In genomic region chr16:14447783-14448182, GRCh38 we compare ENCODE assay signal across 19 cellular contexts.
A peak's percentile ranks its signal among the peaks of the same experiment; 100 is the strongest.
DNase-seq lines count a peak whose midpoint lies in the region; ATAC-seq, FAIRE-seq and TF ChIP-seq lines count a peak whose summit lies in the region.
"Had no signal": no experiment of that assay in that cellular context is flagged by ENCODE, and none has a peak within 500 bp of the region (broad histone marks: within the 10 kb centered on the region; RNA-seq: fewer than 3 reads in every experiment).

No MANE protein-coding gene starts in this region.

- H3K27me3 ChIP-seq in cardiac muscle cell (no peaks in the 10 kb centered on the region), right cardiac atrium (ENCODE audit: control insufficient read depth, insufficient read depth) (no peaks in the 10 kb centered on the region), K562 (ENCODE audit: control insufficient read depth in 2 of 2, insufficient read depth in 2 of 2, low read length in 2 of 2) (no peaks in the 10 kb centered on the region), PC-9 (ENCODE audit: insufficient read depth, low read depth) (no peaks in the 10 kb centered on the region)
- H3K27me3 ChIP-seq: BLaER1 treated with 17β-estradiol and CSF1 and Interleukin-3, amounts not matched to agents 10 nM and 100 nM had no signal

- ATAC-seq in right cardiac atrium, result no peak
- no peak for ATAC-seq in K562
- no peak for ATAC-seq in GM21390 (IDR thresholded peaks at IDR 0.05; ENCODE audit: unreplicated experiment)
- ATAC-seq: CD8-positive, alpha-beta T cell had no signal

- H3K9me3 ChIP-seq in cardiac muscle cell (ENCODE audit: low read depth) (no peaks in the 10 kb centered on the region), right cardiac atrium (ENCODE audit: control insufficient read depth, low read length) (no peaks in the 10 kb centered on the region), K562 (replicated peaks; ENCODE audit: control insufficient read depth, insufficient read depth, low read depth, low read length) (no peaks in the 10 kb centered on the region), PC-9 (ENCODE audit: insufficient read depth, low read depth) (no peaks in the 10 kb centered on the region; the same call in 1 of the 2 replicates)
- H3K9me3 ChIP-seq: BLaER1 treated with 17β-estradiol and CSF1 and Interleukin-3, amounts not matched to agents 10 nM and 100 nM; Caco-2 had no signal

- H3K9me2 ChIP-seq in PC-9 (ENCODE audit: insufficient read depth), result no peaks in the 10 kb centered on the region

- H3K4me3 ChIP-seq in cardiac muscle cell (no peak overlapping the region), right cardiac atrium (ENCODE audit: low read length) (no peak overlapping the region), K562 (no peak overlapping the region), PC-9 (no peak overlapping the region)
- H3K4me3 ChIP-seq: BLaER1 treated with 17β-estradiol and CSF1 and Interleukin-3, amounts not matched to agents 10 nM and 100 nM had no signal

- DNase-seq in cardiac muscle cell (ENCODE audit: low read depth in 1 of 2, low spot score in 1 of 2) (no peak), right cardiac atrium (no peak), K562 (ENCODE audit: extremely low read depth in 1 of 4, low spot score in 3 of 4) (no peak), PC-9 (no peak)
- DNase-seq: 8988T; AML-193; Caco-2; Calu3; CD4-positive, alpha-beta T cell; CD8-positive, alpha-beta T cell; DMS79 treated with DMSO at 0.1 percent for 48 hours; GF-D8 had no signal

- intact Hi-C loops in right cardiac atrium (cut with DNase I), result no loop called here
- intact Hi-C loops in K562 (cut with micrococcal nuclease), result no loop called here
- intact Hi-C loops in PC-9 (cut with micrococcal nuclease; ENCODE audit: unreplicated experiment), result no loop called here

- no peaks in the 10 kb centered on the region for H3K9me1 ChIP-seq in K562 (ENCODE audit: control insufficient read depth, insufficient read depth, low read length)

- no peak for TF ChIP-seq POLR2A in K562 (conservative IDR thresholded peaks at IDR 0.05)

- WGBS in right cardiac atrium, result 99% methylated on average over 5 of the region's 5 CpGs
- WGBS in K562 (ENCODE audit: insufficient coverage, low coverage, missing lambda C conversion rate), result 85% methylated on average over 5 of the region's 5 CpGs

- H3K4me1 ChIP-seq in cardiac muscle cell (ENCODE audit: low read depth) (peaks cover 27% of the 10 kb centered on the region), right cardiac atrium (ENCODE audit: control insufficient read depth, insufficient read depth, low read length) (peaks cover 3% of the 10 kb centered on the region), K562 (replicated peaks in 1 of 2; ENCODE audit: control insufficient read depth in 2 of 2, insufficient read depth in 2 of 2, low read length in 2 of 2) (no peaks in the 10 kb centered on the region), PC-9 (replicated peaks; ENCODE audit: insufficient read depth) (no peaks in the 10 kb centered on the region)
- H3K4me1 ChIP-seq: Caco-2 had no signal

- H3K4me2 ChIP-seq in K562 (ENCODE audit: insufficient read depth, low read length), result no peak overlapping the region
- no peak overlapping the region for H3K4me2 ChIP-seq in PC-9

- BruUV-seq in K562 (replicated peaks; lab: Mats Ljungman, UMichigan), result no TSS peak
- BruUV-seq in PC-9 (replicated peaks; lab: Mats Ljungman, UMichigan), result no TSS peak

- TF ChIP-seq RAD21 in K562 (CRISPR knock-in tag; conservative IDR thresholded peaks at IDR 0.05 in 1 of 2, IDR thresholded peaks at IDR 0.05 in 1 of 2), result no peak

- TF ChIP-seq CTCF in cardiac muscle cell (IDR thresholded peaks at IDR 0.05; ENCODE audit: low read depth, low read length) (no peak), K562 (IDR thresholded peaks at IDR 0.05 in 2 of 3, conservative IDR thresholded peaks at IDR 0.05 in 1 of 3; ENCODE audit: insufficient read depth in 2 of 3, low read depth in 1 of 3, low read length in 3 of 3) (no peak), PC-9 (conservative IDR thresholded peaks at IDR 0.05) (no peak)

- no peaks in the 10 kb centered on the region; the same call in 1 of the 2 replicates for H3F3A ChIP-seq in PC-9 (ENCODE audit: insufficient read depth, low read depth)

- in situ Hi-C loops in K562 (cut with MboI), result no loop called here

- no peaks in the 10 kb centered on the region for H4K20me1 ChIP-seq in K562 (replicated peaks; ENCODE audit: control insufficient read depth, insufficient read depth, low read length)
- H4K20me1 ChIP-seq in PC-9 (ENCODE audit: insufficient read depth), result no peaks in the 10 kb centered on the region

- POLR2A ChIA-PET in K562 (lab: Yijun Ruan, JAX), result interaction anchor here (0.6 to 1.1 kb wide), 2 partner anchors 11 to 178 kb away, joined by 4 read pairs; no protein-coding TSS in a partner anchor
- POLR2A ChIA-PET in PC-9 (lab: Charles Lee; ENCODE audit: unreplicated experiment), result interaction anchor here (0.5 kb wide), 1 partner anchor 69 kb away, joined by 3 read pairs; no protein-coding TSS in a partner anchor

- CTCF ChIA-PET in K562 (lab: Yijun Ruan, JAX; ENCODE audit: low intra/inter-chr PET ratio), result no interaction called here
- CTCF ChIA-PET in PC-9 (lab: Charles Lee), result interaction anchor here (0.6 kb wide), 1 partner anchor 22 kb away, joined by 5 read pairs; no protein-coding TSS in a partner anchor

- peak overlapping the region; percentile 86 for H3K27ac ChIP-seq in cardiac muscle cell
- H3K27ac ChIP-seq in right cardiac atrium (ENCODE audit: low read length), result no peak overlapping the region
- H3K27ac ChIP-seq in K562 (ENCODE audit: extremely low read depth, low read depth, low read length), result no peak overlapping the region
- no peak overlapping the region for H3K27ac ChIP-seq in PC-9
- H3K27ac ChIP-seq: C4-2B had no signal

- no peak for TF ChIP-seq EP300 in K562 (IDR thresholded peaks at IDR 0.05; ENCODE audit: low read length)

- H2AFZ ChIP-seq in K562 (ENCODE audit: low read depth, low read length), result no peak overlapping the region
- no peak overlapping the region for H2AFZ ChIP-seq in PC-9

- FAIRE-seq in K562 (lab: Jason Lieb, UNC), result no peak
- FAIRE-seq: A204.1, D721Med, G401.6, GM12891 had no signal

- no peaks in the 10 kb centered on the region for H3K79me2 ChIP-seq in K562 (ENCODE audit: control insufficient read depth, insufficient read depth, low read length)
- no peaks in the 10 kb centered on the region for H3K79me2 ChIP-seq in PC-9 (ENCODE audit: low read depth)

- H3K36me3 ChIP-seq in cardiac muscle cell (no peaks in the 10 kb centered on the region), K562 (ENCODE audit: control insufficient read depth, insufficient read depth, low read length) (peaks cover 9% of the 10 kb centered on the region; the same call in 2 of the 3 replicates), PC-9 (ENCODE audit: low read depth) (0 out of 2 replicates have a peak, but pooled peaks cover 3% of the 10 kb centered on the region)

- H3K9ac ChIP-seq in K562 (ENCODE audit: insufficient read depth in 1 of 2, low read depth in 2 of 2, low read length in 2 of 2), result no peak overlapping the region
- H3K9ac ChIP-seq: BLaER1 treated with 17β-estradiol and CSF1 and Interleukin-3, amounts not matched to agents 10 nM and 100 nM had no signal

TF ChIP-seq in K562, 482 proteins besides CTCF, POLR2A, EP300 and RAD21:
- TF ChIP-seq DACH1 (IDR thresholded peaks at IDR 0.05; ENCODE audit: partially characterized antibody), result peak; percentile 95
- TF ChIP-seq ARID3A (IDR thresholded peaks at IDR 0.05; ENCODE audit: borderline replicate concordance, low read depth, low read length), result no peak
- TF ChIP-seq HNRNPH1 (optimal IDR thresholded peaks at IDR 0.05; ENCODE audit: low read depth, low read length), result no peak
- TF ChIP-seq PBX2 (CRISPR knock-in tag; IDR thresholded peaks at IDR 0.05; ENCODE audit: low read depth), result no peak
- no peak for TF ChIP-seq PBX2 (tag; conservative IDR thresholded peaks at IDR 0.05; ENCODE audit: low read depth)
